17 cellular contexts compared by ENCODE assay signal in the genomic region with DNA sequence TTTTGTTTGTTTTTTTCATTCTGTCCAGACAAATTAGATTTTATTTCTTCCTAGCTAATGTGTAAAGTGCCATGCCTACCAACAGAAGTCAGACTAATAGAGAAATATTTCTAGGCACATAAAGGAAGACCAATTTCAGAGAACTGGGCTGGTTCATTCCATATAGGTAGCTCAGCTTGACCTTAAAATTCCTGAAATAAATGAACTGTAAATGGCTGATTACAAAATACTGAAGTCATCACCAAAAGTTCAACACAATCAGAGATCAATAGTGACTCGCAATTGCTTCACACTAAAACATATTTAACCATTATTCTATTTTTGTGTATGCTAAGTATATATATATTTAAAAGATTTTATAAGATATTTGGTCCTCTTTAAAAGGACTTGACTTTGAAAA. TPM values are rescaled to one million over a fixed set of nuclear protein-coding genes. Genes with fewer than 3 reads are reported as not detected.
DNase-seq lines count a peak whose midpoint lies in the region; ATAC-seq and TF ChIP-seq lines count a peak whose summit lies in the region.
"Had no signal": no experiment of that assay in that cellular context is flagged by ENCODE, and none has a peak within 500 bp of the region (broad histone marks: within the 10 kb centered on the region; RNA-seq: fewer than 3 reads in every experiment).

No MANE protein-coding gene starts in this region.

- WGBS in ovary, 3 donors: 31 to 87% (median 48%) methylated on average over 1 of the region's 1 CpG

- H3K27ac ChIP-seq in PC-3 (ENCODE audit: low read length): no peak overlapping the region
- H3K27ac ChIP-seq in fibroblast of lung (ENCODE audit: insufficient read depth, low read length): no peak overlapping the region
- no peak overlapping the region for H3K27ac ChIP-seq in ovary
- H3K27ac ChIP-seq: BLaER1 treated with 17β-estradiol and CSF1 and Interleukin-3, amounts not matched to agents 10 nM and 100 nM; PC-9 had no signal

- POLR2A ChIA-PET in PC-3 (lab: Charles Lee; ENCODE audit: unreplicated experiment): interaction anchor here (0.7 kb wide), 1 partner anchor 37 kb away, joined by 7 read pairs; no protein-coding TSS in a partner anchor

- DNase-seq in GM03348 (ENCODE audit: low spot score) (peak; percentile 44), PC-3 (peak; percentile 60), fibroblast of lung (ENCODE audit: low read depth in 2 of 2) (peak in 1 of 2 donors; percentile 58), non-pigmented ciliary epithelial cell (ENCODE audit: low read depth) (peak; percentile 36), mucosa of descending colon (no peak), ovary (no peak), NCI-H1105 treated with DMSO at 0.1 percent for 48 hours (lab: John Stamatoyannopoulos, UW) (no peak)
- no peak for DNase-seq in stimulated activated effector memory CD8-positive, alpha-beta T cell treated with anti-CD3 and anti-CD28 coated beads, Interleukin-12 subunit alpha, Interleukin-12 subunit beta, amount 100 ng/mL, for 72 hours (ENCODE audit: low spot score in 2 of 2)
- DNase-seq: COR-L47, Kasumi-1, NCI-H187 treated with DMSO at 0.1 percent for 48 hours, NCI-H446, Right ventricle myocardium superior, SK-N-SH had no signal

- H3K9me2 ChIP-seq in PC-3 (replicated peaks; ENCODE audit: low read length): no peaks in the 10 kb centered on the region
- H3K9me2 ChIP-seq: SK-N-SH had no signal

- H3K27me3 ChIP-seq in PC-3 (ENCODE audit: low read length): no peaks in the 10 kb centered on the region
- H3K27me3 ChIP-seq in fibroblast of lung (ENCODE audit: control insufficient read depth, insufficient read depth, low read length): no peaks in the 10 kb centered on the region
- H3K27me3 ChIP-seq in ovary: no peaks in the 10 kb centered on the region
- H3K27me3 ChIP-seq: BLaER1 treated with 17β-estradiol and CSF1 and Interleukin-3, amounts not matched to agents 10 nM and 100 nM had no signal

- H3K36me3 ChIP-seq in PC-3 (ENCODE audit: low read depth, low read length) (no peaks in the 10 kb centered on the region), fibroblast of lung (ENCODE audit: control insufficient read depth, insufficient read depth, low read length) (no peaks in the 10 kb centered on the region), mucosa of descending colon (ENCODE audit: low read depth) (no peaks in the 10 kb centered on the region), ovary (no peaks in the 10 kb centered on the region)
- H3K36me3 ChIP-seq: BLaER1 treated with 17β-estradiol and CSF1 and Interleukin-3, amounts not matched to agents 10 nM and 100 nM had no signal

- no peaks in the 10 kb centered on the region for H4K20me1 ChIP-seq in PC-3 (ENCODE audit: low read length)
- H4K20me1 ChIP-seq in fibroblast of lung (ENCODE audit: control insufficient read depth, extremely low read depth, insufficient read depth, low read length): no peaks in the 10 kb centered on the region
- H4K20me1 ChIP-seq: BLaER1 treated with 17β-estradiol and CSF1 and Interleukin-3, amounts not matched to agents 10 nM and 100 nM had no signal

- H3K9ac ChIP-seq in PC-3 (ENCODE audit: low read length) (no peak overlapping the region), fibroblast of lung (ENCODE audit: insufficient read depth, low read length) (no peak overlapping the region)
- H3K9ac ChIP-seq: BLaER1 treated with 17β-estradiol and CSF1 and Interleukin-3, amounts not matched to agents 10 nM and 100 nM; SK-N-SH had no signal

- CTCF ChIA-PET in PC-3 (lab: Charles Lee): interaction anchor here (1.0 kb wide), 1 partner anchor 35 kb away, joined by 3 read pairs; no protein-coding TSS in a partner anchor

- H3F3A ChIP-seq in PC-3 (ENCODE audit: low read length, unreplicated experiment): no peaks in the 10 kb centered on the region

- no TSS peak for BruUV-seq in PC-3 (replicated peaks; lab: Mats Ljungman, UMichigan)

- TF ChIP-seq POLR2A in ovary (IDR thresholded peaks at IDR 0.05): no peak

- no peaks in the 10 kb centered on the region for H3K4me1 Mint-ChIP-seq in stimulated activated effector memory CD8-positive, alpha-beta T cell treated with anti-CD3 and anti-CD28 coated beads, Interleukin-12 subunit alpha, Interleukin-12 subunit beta, amount 100 ng/mL, for 72 hours

- H3K4me3 Mint-ChIP-seq in stimulated activated effector memory CD8-positive, alpha-beta T cell treated with anti-CD3 and anti-CD28 coated beads, Interleukin-12 subunit alpha, Interleukin-12 subunit beta, amount 100 ng/mL, for 72 hours: no peak overlapping the region

- peak overlapping the region; percentile 23; the same call in 1 of the 2 replicates for H3K4me2 ChIP-seq in PC-3 (ENCODE audit: low read length)
- H3K4me2 ChIP-seq in fibroblast of lung (ENCODE audit: extremely low read depth, insufficient read depth, low read length): peak overlapping the region; percentile 44
- H3K4me2 ChIP-seq: BLaER1 treated with 17β-estradiol and CSF1 and Interleukin-3, amounts not matched to agents 10 nM and 100 nM; PC-9; SK-N-SH had no signal

- ATAC-seq in PC-3 (0 out of 2 replicates have a peak, but pooled peaks have one; percentile 18), mucosa of descending colon (no peak)
- no peak for ATAC-seq in stimulated activated effector memory CD8-positive, alpha-beta T cell treated with anti-CD3 and anti-CD28 coated beads, Interleukin-12 subunit alpha, Interleukin-12 subunit beta, amount 100 ng/mL, for 72 hours
- ATAC-seq: GM12878 had no signal

- H3K4me1 ChIP-seq in PC-3 (ENCODE audit: insufficient read depth, low read length): peaks cover 22% of the 10 kb centered on the region; the same call in 1 of the 2 replicates
- no peaks in the 10 kb centered on the region for H3K4me1 ChIP-seq in fibroblast of lung (ENCODE audit: control insufficient read depth, extremely low read depth, insufficient read depth, low read length)
- H3K4me1 ChIP-seq in mucosa of descending colon (ENCODE audit: low read depth): no peaks in the 10 kb centered on the region
- H3K4me1 ChIP-seq in ovary (ENCODE audit: insufficient read depth): no peaks in the 10 kb centered on the region
- H3K4me1 ChIP-seq: BLaER1 treated with 17β-estradiol and CSF1 and Interleukin-3, amounts not matched to agents 10 nM and 100 nM had no signal

- TF ChIP-seq EP300 in ovary (IDR thresholded peaks at IDR 0.05): no peak

- intact Hi-C loops in PC-3 (cut with micrococcal nuclease) (no loop called here), mucosa of descending colon (cut with DNase I, micrococcal nuclease) (no loop called here), ovary (cut with DNase I) (no loop called here)

- no peaks in the 10 kb centered on the region for H3K9me3 ChIP-seq in PC-3 (ENCODE audit: low read length)
- H3K9me3 ChIP-seq in fibroblast of lung (ENCODE audit: control insufficient read depth, insufficient read depth, low read depth, low read length): no peaks in the 10 kb centered on the region
- no peaks in the 10 kb centered on the region for H3K9me3 ChIP-seq in mucosa of descending colon
- no peaks in the 10 kb centered on the region for H3K9me3 ChIP-seq in ovary
- H3K9me3 ChIP-seq: BLaER1 treated with 17β-estradiol and CSF1 and Interleukin-3, amounts not matched to agents 10 nM and 100 nM; SK-N-SH had no signal

- no peaks in the 10 kb centered on the region for H3K36me3 Mint-ChIP-seq in stimulated activated effector memory CD8-positive, alpha-beta T cell treated with anti-CD3 and anti-CD28 coated beads, Interleukin-12 subunit alpha, Interleukin-12 subunit beta, amount 100 ng/mL, for 72 hours

- no peak overlapping the region for H3K4me3 ChIP-seq in PC-3 (ENCODE audit: low read length)
- H3K4me3 ChIP-seq in fibroblast of lung (replicated peaks in 1 of 4; ENCODE audit: control extremely low read depth in 1 of 4, insufficient read depth in 1 of 4, low read depth in 3 of 4, low read length in 4 of 4): no peak overlapping the region
- H3K4me3 ChIP-seq in mucosa of descending colon: no peak overlapping the region
- H3K4me3 ChIP-seq in ovary: no peak overlapping the region
- H3K4me3 ChIP-seq: BLaER1 treated with 17β-estradiol and CSF1 and Interleukin-3, amounts not matched to agents 10 nM and 100 nM; GM12878; PC-9 had no signal

- no peaks in the 10 kb centered on the region for H3K9me3 Mint-ChIP-seq in stimulated activated effector memory CD8-positive, alpha-beta T cell treated with anti-CD3 and anti-CD28 coated beads, Interleukin-12 subunit alpha, Interleukin-12 subunit beta, amount 100 ng/mL, for 72 hours

- H3K79me2 ChIP-seq in PC-3 (ENCODE audit: low read length): no peaks in the 10 kb centered on the region
- no peaks in the 10 kb centered on the region for H3K79me2 ChIP-seq in fibroblast of lung (ENCODE audit: control insufficient read depth, insufficient read depth, low read length)

- TF ChIP-seq CTCF in PC-3 (conservative IDR thresholded peaks at IDR 0.05; ENCODE audit: low read depth, low read length): no peak
- no peak for TF ChIP-seq CTCF in fibroblast of lung (conservative IDR thresholded peaks at IDR 0.05 in 1 of 2, IDR thresholded peaks at IDR 0.05 in 1 of 2; ENCODE audit: low read depth in 1 of 2, low read length in 2 of 2)
- TF ChIP-seq CTCF in mucosa of descending colon (IDR thresholded peaks at IDR 0.05): no peak
- no peak for TF ChIP-seq CTCF in ovary (IDR thresholded peaks at IDR 0.05)

- H2AFZ ChIP-seq in PC-3 (ENCODE audit: low read length) (no peak overlapping the region), fibroblast of lung (ENCODE audit: low read length) (no peak overlapping the region)
- H2AFZ ChIP-seq: PC-9 had no signal

- H3K27ac Mint-ChIP-seq in stimulated activated effector memory CD8-positive, alpha-beta T cell treated with anti-CD3 and anti-CD28 coated beads, Interleukin-12 subunit alpha, Interleukin-12 subunit beta, amount 100 ng/mL, for 72 hours: no peak overlapping the region

RNA-seq across cellular contexts. Expression of a gene that starts 34.2 kb away (rescaled TPM):
- total RNA-seq in PC-3 (2014; rRNA removed) (0.46 and 0.66 TPM in 2 replicates), fibroblast of lung (0.66 and 0.77 TPM in 2 replicates), mucosa of descending colon (10 to 100 TPM; 22.0 to 29.4 (median 27.9) TPM), ovary (10 to 100 TPM in 4 of 7 donors, 1 to 10 TPM in 3; 4.9 to 34.6 (median 11.6) TPM)
- polyA plus RNA-seq in fibroblast of lung (1.6 and 1.7 TPM in 2 replicates), ovary (10 to 100 TPM in 1 of 2 donors, 1 to 10 TPM in 1; 10.0 to 17.3 TPM)
- polyA plus RNA-seq in fibroblast of lung (2012): 1.1 and 1.2 TPM in 2 replicates
- 1.7 and 3.1 TPM in 2 replicates for polyA minus RNA-seq in fibroblast of lung (ENCODE audit: low replicate concordance)

Comparison
In these comparisons a context has a peak if more than half of its experiments do, and no peak if none do; other contexts are left out.
1. DNase-seq: peak in GM03348 (single experiment), PC-3 (single experiment) and non-pigmented ciliary epithelial cell (single experiment); none in mucosa of descending colon (0 of 3), ovary (0 of 5), stimulated activated effector memory CD8-positive, alpha-beta T cell treated with anti-CD3 and anti-CD28 coated beads, Interleukin-12 subunit alpha, Interleukin-12 subunit beta, amount 100 ng/mL, for 72 hours (0 of 2) and NCI-H1105 treated with DMSO at 0.1 percent for 48 hours (single experiment).